ENCODE assay signal across 19 cellular contexts in the genomic region with DNA sequence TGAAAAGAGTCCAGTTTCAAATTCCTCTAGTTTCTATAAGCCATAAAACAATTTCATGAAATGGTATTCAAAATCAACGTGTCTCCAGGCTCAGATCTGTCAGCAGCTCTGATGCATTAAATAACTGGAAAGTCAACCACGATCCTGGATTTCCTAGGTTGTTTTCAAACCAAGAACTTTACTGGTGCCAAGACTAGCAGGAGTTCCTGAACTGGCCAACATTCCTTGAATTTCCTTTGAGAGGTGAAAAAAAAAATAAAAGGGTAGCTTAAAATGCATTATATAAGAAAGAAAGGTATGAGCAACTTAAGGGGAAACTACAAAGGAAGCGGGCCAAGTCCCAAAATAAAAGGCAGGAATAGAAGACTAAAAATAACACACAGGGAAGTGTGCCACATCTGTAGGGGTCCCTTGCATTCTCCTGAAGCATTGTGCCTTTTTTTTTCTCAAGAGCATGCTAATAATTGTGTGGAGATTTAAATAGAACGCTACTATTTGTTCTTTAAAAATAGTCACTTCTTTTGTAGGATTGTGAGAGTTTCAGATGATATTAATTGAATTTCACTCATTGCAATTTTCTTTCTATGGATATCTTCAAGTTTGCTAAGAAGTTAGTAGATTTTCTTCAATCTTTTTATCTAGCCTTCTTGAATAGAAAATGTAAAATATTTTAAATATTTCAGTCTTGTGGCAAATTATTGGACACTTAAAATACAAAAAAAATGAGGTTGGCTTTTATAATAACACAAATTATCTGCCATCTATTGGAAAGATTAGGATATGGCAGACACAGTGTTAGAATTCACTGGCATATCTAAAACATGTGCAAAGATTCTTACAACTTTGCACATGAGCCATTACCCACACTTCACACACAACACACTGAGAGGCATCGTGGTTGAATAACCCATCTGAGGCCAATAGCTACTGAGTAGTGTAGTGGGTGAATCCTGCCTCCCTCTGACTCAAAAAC. TPM values are rescaled to one million over a fixed set of nuclear protein-coding genes. Genes with fewer than 3 reads are reported as not detected.
DNase-seq lines count a peak whose midpoint lies in the region; ATAC-seq and TF ChIP-seq lines count a peak whose summit lies in the region.
"Had no signal": no experiment of that assay in that cellular context is flagged by ENCODE, and none has a peak within 500 bp of the region (broad histone marks: within the 10 kb centered on the region; RNA-seq: fewer than 3 reads in every experiment).

No MANE protein-coding gene starts in this region.

- no peak overlapping the region for H3K4me2 ChIP-seq in SK-N-SH

- TF ChIP-seq RAD21 in SK-N-SH (IDR thresholded peaks at IDR 0.05; ENCODE audit: low read length) = no peak

- H3K4me1 Mint-ChIP-seq in WTC11 = peaks cover 6% of the 10 kb centered on the region

- H3K4me1 ChIP-seq in SK-N-SH (ENCODE audit: control insufficient read depth in 1 of 2, insufficient read depth in 2 of 2, low read depth in 1 of 2, low read length in 1 of 2) = no peaks in the 10 kb centered on the region
- H3K4me1 ChIP-seq: BE2C had no signal

- ATAC-seq in SK-N-SH treated with all-trans-retinoic acid at 6 μM for 48 hours = no peak
- ATAC-seq in WTC11 = no peak
- ATAC-seq in GM19463 (IDR thresholded peaks at IDR 0.05; ENCODE audit: unreplicated experiment) = no peak
- ATAC-seq: GM12878, K562 had no signal

- TF ChIP-seq CTCF in SK-N-SH (IDR thresholded peaks at IDR 0.05) (peak; percentile 32; the same call in 1 of the 2 replicates), astrocyte of the spinal cord (IDR thresholded peaks at IDR 0.05; ENCODE audit: low read depth, low read length) (peak; percentile 8), fibroblast of mammary gland (conservative IDR thresholded peaks at IDR 0.05; ENCODE audit: control insufficient read depth, insufficient read depth, low read depth, low read length) (peak; percentile 7), WTC11 (IDR thresholded peaks at IDR 0.05) (no peak)

- in situ Hi-C loops in astrocyte of the spinal cord (cut with HindIII; ENCODE audit: low sequenced_read_pairs) = no loop called here

- H3K4me3 Mint-ChIP-seq in WTC11 = no peak overlapping the region

- no peak overlapping the region for H3K27ac Mint-ChIP-seq in WTC11

- peaks cover 18% of the 10 kb centered on the region; the same call in 1 of the 2 replicates for H3K27me3 ChIP-seq in SK-N-SH (ENCODE audit: insufficient read depth)

- DNase-seq in SK-N-SH (no peak), astrocyte of the spinal cord (ENCODE audit: low read depth, low spot score) (no peak), fibroblast of mammary gland (ENCODE audit: low read depth) (no peak), WTC11 (ENCODE audit: low spot score) (no peak)
- no peak for DNase-seq in stimulated activated CD8-positive, alpha-beta memory T cell treated with anti-CD3 and anti-CD28 coated beads, Interleukin-4, amount 100 ng/mL, for 48 hours
- no peak for DNase-seq in effector CD8-positive, alpha-beta T cell (lab: John Stamatoyannopoulos, UW)
- DNase-seq: BE2C, GDM1, NCI-H1417 treated with DMSO at 0.1 percent for 48 hours, NCI-H2029 treated with DMSO at 0.1 percent for 48 hours, NCI-H2171 treated with DMSO at 0.1 percent for 48 hours, NCI-H446 treated with DMSO at 0.1 percent for 48 hours had no signal

- no peak for TF ChIP-seq EP300 in SK-N-SH (IDR thresholded peaks at IDR 0.05; ENCODE audit: borderline replicate concordance in 1 of 2, low read depth in 1 of 2, low read length in 1 of 2)

- 7% methylated on average over 5 of the region's 5 CpGs for WGBS in SK-N-SH (ENCODE audit: low lambda C conversion rate)

- no peak overlapping the region for H3K9ac ChIP-seq in SK-N-SH

- H3K79me2 ChIP-seq in SK-N-SH (ENCODE audit: insufficient read depth) = no peaks in the 10 kb centered on the region

- peaks cover 4% of the 10 kb centered on the region; the same call in 1 of the 2 replicates for H3K36me3 Mint-ChIP-seq in WTC11

- no peaks in the 10 kb centered on the region for H3K9me2 ChIP-seq in SK-N-SH

- H3K9me3 Mint-ChIP-seq in WTC11 = peaks cover 5% of the 10 kb centered on the region

- CTCF ChIA-PET in SK-N-SH (lab: Yijun Ruan, JAX) = interaction anchor here (0.6 to 2.7 kb wide), 4 partner anchors 11 to 141 kb away, joined by 3 to 9 read pairs (median 4); a partner anchor contains a TSS
- CTCF ChIA-PET in WTC11 (lab: Charles Lee) = interaction anchor here (2.2 to 3.6 kb wide), 2 partner anchors 10 to 26 kb away, joined by 6 to 22 read pairs; no protein-coding TSS in a partner anchor

- H3F3A ChIP-seq in SK-N-SH (replicated peaks; ENCODE audit: insufficient read depth) = no peaks in the 10 kb centered on the region

- no peaks in the 10 kb centered on the region for H3K9me3 ChIP-seq in SK-N-SH
- H3K9me3 ChIP-seq: BE2C had no signal

- no peak overlapping the region for H3K4me3 ChIP-seq in SK-N-SH (ENCODE audit: low read depth in 2 of 2, low read length in 1 of 2)
- H3K4me3 ChIP-seq in astrocyte of the spinal cord (ENCODE audit: low read depth, low read length) = no peak overlapping the region
- no peak overlapping the region for H3K4me3 ChIP-seq in fibroblast of mammary gland (ENCODE audit: control insufficient read depth, low read depth, low read length)
- H3K4me3 ChIP-seq: GM12878, K562 had no signal

- no peak overlapping the region for H3K27ac ChIP-seq in SK-N-SH (ENCODE audit: low read depth in 2 of 2, low read length in 1 of 2)
- H3K27ac ChIP-seq: 22Rv1 had no signal

- no peaks in the 10 kb centered on the region for H4K20me1 ChIP-seq in SK-N-SH (ENCODE audit: insufficient read depth)

- H2AFZ ChIP-seq in SK-N-SH (ENCODE audit: low read depth) = no peak overlapping the region

- H3K27me3 Mint-ChIP-seq in WTC11 (ENCODE audit: low read depth) = no peaks in the 10 kb centered on the region

- POLR2A ChIA-PET in SK-N-SH (lab: Yijun Ruan, JAX) (no interaction called here), WTC11 (lab: Charles Lee) (no interaction called here)

- H3K36me3 ChIP-seq in SK-N-SH (replicated peaks in 1 of 2; ENCODE audit: control insufficient read depth in 1 of 2, insufficient read depth in 2 of 2, low read length in 1 of 2) = no peaks in the 10 kb centered on the region
- H3K36me3 ChIP-seq: BE2C had no signal

TF ChIP-seq in SK-N-SH, 30 proteins besides CTCF, POLR2A, EP300 and RAD21 (continues in another document):
- TF ChIP-seq CHD2 (IDR thresholded peaks at IDR 0.05; ENCODE audit: low read length, partially characterized antibody) = no peak
- TF ChIP-seq, protein P1, sequence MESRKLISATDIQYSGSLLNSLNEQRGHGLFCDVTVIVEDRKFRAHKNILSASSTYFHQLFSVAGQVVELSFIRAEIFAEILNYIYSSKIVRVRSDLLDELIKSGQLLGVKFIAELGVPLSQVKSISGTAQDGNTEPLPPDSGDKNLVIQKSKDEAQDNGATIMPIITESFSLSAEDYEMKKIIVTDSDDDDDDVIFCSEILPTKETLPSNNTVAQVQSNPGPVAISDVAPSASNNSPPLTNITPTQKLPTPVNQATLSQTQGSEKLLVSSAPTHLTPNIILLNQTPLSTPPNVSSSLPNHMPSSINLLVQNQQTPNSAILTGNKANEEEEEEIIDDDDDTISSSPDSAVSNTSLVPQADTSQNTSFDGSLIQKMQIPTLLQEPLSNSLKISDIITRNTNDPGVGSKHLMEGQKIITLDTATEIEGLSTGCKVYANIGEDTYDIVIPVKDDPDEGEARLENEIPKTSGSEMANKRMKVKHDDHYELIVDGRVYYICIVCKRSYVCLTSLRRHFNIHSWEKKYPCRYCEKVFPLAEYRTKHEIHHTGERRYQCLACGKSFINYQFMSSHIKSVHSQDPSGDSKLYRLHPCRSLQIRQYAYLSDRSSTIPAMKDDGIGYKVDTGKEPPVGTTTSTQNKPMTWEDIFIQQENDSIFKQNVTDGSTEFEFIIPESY (IDR thresholded peaks at IDR 0.05; ENCODE audit: borderline replicate concordance, low read depth) = no peak

TF ChIP-seq in SK-N-SH treated with all-trans-retinoic acid at 6 μM for 48 hours, 23 proteins besides CTCF, POLR2A, EP300 and RAD21 (continues in another document):
- TF ChIP-seq ESRRG (CRISPR knock-in tag; IDR thresholded peaks at IDR 0.05) (no peak), TCF4 (CRISPR knock-in tag; IDR thresholded peaks at IDR 0.05; ENCODE audit: borderline replicate concordance) (no peak)

TF ChIP-seq in WTC11, 78 proteins besides CTCF, POLR2A, EP300 and RAD21 (continues in another document):
- TF ChIP-seq KAT7 (CRISPR knock-in tag; IDR thresholded peaks at IDR 0.05; ENCODE audit: borderline replicate concordance) (no peak), PRRX2 (CRISPR knock-in tag; IDR thresholded peaks at IDR 0.05) (no peak), ZNF396 (CRISPR knock-in tag; IDR thresholded peaks at IDR 0.05; ENCODE audit: borderline replicate concordance) (no peak), ELF4 (CRISPR knock-in tag; IDR thresholded peaks at IDR 0.05; ENCODE audit: low read depth) (no peak), NR3C1 (CRISPR knock-in tag; conservative IDR thresholded peaks at IDR 0.05; ENCODE audit: low read depth) (no peak), SP1 (CRISPR knock-in tag; conservative IDR thresholded peaks at IDR 0.05) (no peak), NR1H2 (CRISPR knock-in tag; IDR thresholded peaks at IDR 0.05) (no peak), ZNF416 (CRISPR knock-in tag; IDR thresholded peaks at IDR 0.05) (no peak)
- TF ChIP-seq, protein P2, sequence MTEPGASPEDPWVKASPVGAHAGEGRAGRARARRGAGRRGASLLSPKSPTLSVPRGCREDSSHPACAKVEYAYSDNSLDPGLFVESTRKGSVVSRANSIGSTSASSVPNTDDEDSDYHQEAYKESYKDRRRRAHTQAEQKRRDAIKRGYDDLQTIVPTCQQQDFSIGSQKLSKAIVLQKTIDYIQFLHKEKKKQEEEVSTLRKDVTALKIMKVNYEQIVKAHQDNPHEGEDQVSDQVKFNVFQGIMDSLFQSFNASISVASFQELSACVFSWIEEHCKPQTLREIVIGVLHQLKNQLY (CRISPR knock-in tag; IDR thresholded peaks at IDR 0.05) = no peak

RNA-seq across cellular contexts. Expression of a gene that starts 15.3 kb away (rescaled TPM):
- polyA plus RNA-seq in SK-N-SH (2012; rRNA removed) = 36.5 and 37.4 TPM in 2 replicates
- 29.6 and 39.2 TPM in 2 replicates for polyA plus RNA-seq in SK-N-SH (2012; cell fraction: cytosol; rRNA removed)
- 19.3 and 20.2 TPM in 2 replicates for polyA plus RNA-seq in SK-N-SH (2012; cell fraction: nucleus; rRNA removed)
- not detected in 3 replicates for total RNA-seq in WTC11 (2021)
- total RNA-seq: GM12878, H1, K562 had no signal
- polyA plus RNA-seq: GM12878, H1, K562 had no signal

RNA-seq across cellular contexts. Expression of a gene that starts 53.9 kb away (rescaled TPM):
- not detected in 2 replicates for polyA plus RNA-seq in SK-N-SH (2012; rRNA removed)
- 0.01 TPM in 1 of 2 replicates, not detected in the other for polyA plus RNA-seq in SK-N-SH (2012; cell fraction: cytosol; rRNA removed)
- polyA plus RNA-seq in SK-N-SH (2012; cell fraction: nucleus; rRNA removed) = not detected in 2 replicates
- total RNA-seq in WTC11 (2021) = not detected in 3 replicates
- total RNA-seq: GM12878, H1, K562 had no signal
- polyA plus RNA-seq: AG04450, H1, K562 had no signal
